Comparison of ENCODE assay signal across 1 cellular context in the genomic region with DNA sequence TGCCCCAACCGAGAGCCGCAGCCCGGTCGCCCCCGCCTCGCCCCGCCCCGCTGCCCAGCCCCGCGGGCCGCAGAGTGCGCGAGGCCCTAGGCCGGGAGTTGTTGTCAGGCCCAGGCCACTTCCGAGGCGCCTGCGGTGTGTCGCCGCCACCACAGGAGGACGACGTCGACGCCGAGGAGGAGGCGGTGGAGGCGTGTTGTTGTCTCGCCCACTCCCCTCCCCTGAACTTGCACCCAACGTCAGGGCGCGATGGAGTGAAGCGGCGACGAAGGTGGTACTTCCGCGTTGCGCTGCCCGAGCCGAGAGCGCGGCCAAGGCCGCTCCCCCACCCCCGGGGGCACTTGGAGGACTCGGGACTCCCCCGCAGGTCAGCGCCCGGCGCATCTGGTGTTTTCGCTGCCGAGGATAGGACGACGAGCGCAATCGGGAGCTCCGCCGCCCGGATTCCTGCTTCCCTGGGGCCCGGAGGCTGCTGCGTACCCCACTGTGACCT.
TF ChIP-seq lines count a peak whose summit lies in the region.

A gene (plus strand): TSS at position 277 of the 493 bp plus-strand sequence. CDS start 386 bp downstream, outside the sequence.

TF ChIP-seq in A549, 52 proteins besides CTCF, POLR2A, EP300 and RAD21 (continued from another document):
- TF ChIP-seq, protein P1, sequence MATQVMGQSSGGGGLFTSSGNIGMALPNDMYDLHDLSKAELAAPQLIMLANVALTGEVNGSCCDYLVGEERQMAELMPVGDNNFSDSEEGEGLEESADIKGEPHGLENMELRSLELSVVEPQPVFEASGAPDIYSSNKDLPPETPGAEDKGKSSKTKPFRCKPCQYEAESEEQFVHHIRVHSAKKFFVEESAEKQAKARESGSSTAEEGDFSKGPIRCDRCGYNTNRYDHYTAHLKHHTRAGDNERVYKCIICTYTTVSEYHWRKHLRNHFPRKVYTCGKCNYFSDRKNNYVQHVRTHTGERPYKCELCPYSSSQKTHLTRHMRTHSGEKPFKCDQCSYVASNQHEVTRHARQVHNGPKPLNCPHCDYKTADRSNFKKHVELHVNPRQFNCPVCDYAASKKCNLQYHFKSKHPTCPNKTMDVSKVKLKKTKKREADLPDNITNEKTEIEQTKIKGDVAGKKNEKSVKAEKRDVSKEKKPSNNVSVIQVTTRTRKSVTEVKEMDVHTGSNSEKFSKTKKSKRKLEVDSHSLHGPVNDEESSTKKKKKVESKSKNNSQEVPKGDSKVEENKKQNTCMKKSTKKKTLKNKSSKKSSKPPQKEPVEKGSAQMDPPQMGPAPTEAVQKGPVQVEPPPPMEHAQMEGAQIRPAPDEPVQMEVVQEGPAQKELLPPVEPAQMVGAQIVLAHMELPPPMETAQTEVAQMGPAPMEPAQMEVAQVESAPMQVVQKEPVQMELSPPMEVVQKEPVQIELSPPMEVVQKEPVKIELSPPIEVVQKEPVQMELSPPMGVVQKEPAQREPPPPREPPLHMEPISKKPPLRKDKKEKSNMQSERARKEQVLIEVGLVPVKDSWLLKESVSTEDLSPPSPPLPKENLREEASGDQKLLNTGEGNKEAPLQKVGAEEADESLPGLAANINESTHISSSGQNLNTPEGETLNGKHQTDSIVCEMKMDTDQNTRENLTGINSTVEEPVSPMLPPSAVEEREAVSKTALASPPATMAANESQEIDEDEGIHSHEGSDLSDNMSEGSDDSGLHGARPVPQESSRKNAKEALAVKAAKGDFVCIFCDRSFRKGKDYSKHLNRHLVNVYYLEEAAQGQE (IDR thresholded peaks at IDR 0.05), result no peak
- no peak for TF ChIP-seq FOSL2 (IDR thresholded peaks at IDR 0.05)
- no peak for TF ChIP-seq FOSL2 (CRISPR knock-in tag; IDR thresholded peaks at IDR 0.05)
- TF ChIP-seq TP53 (CRISPR knock-in tag; IDR thresholded peaks at IDR 0.05), result no peak
- no peak for TF ChIP-seq ESRRA (IDR thresholded peaks at IDR 0.05; ENCODE audit: borderline replicate concordance, low read length)
TF ChIP-seq in A549: peak in this region for 6.
